In the genomic region with DNA sequence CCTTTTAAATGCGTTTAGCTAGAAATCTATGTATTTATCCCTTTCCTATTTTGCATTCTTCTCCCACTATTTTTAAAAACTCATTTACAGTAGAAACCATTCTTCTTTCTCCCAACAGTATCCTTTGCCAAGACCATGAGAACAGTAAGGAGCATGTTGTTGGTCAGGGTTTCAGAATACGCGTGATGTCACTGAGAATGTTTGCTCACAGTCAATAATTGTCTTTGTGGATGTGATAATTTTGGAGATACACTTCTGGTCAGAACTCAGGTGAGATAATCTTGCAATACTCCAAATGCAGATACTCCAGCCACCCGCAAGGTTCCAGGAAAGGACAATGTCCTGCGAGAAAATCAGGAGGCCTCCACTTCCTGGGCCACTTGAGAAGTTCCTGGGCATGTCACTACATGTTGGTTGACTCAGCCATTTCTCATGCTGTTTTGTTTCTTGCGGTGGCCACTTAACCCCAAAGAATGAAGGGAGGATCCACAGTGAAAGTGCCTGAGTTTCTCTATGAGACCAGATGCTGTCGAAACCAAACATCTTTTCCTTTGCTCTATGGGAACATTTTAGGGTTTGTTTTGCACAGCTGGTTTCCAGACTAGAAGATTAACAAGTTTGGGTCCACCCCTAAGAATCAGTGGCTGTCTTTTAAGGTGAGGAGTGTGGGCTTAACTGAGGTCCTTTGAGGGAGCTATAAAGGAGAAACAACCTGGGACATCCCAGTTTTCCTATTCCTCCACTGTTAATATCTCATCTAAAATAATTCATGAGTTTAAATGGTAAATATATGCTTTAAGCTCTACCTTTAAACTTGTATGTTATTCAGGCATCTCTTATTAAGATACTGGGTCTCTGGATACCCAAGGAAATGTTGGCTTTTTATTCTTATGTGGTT, we compare ENCODE assay signal across 1 cellular context.
TF ChIP-seq lines count a peak whose summit lies in the region.

No MANE protein-coding gene starts in this region.

TF ChIP-seq in SK-N-SH, 30 proteins besides CTCF, POLR2A, EP300 and RAD21 (continued from another document):
- TF ChIP-seq, protein P1, sequence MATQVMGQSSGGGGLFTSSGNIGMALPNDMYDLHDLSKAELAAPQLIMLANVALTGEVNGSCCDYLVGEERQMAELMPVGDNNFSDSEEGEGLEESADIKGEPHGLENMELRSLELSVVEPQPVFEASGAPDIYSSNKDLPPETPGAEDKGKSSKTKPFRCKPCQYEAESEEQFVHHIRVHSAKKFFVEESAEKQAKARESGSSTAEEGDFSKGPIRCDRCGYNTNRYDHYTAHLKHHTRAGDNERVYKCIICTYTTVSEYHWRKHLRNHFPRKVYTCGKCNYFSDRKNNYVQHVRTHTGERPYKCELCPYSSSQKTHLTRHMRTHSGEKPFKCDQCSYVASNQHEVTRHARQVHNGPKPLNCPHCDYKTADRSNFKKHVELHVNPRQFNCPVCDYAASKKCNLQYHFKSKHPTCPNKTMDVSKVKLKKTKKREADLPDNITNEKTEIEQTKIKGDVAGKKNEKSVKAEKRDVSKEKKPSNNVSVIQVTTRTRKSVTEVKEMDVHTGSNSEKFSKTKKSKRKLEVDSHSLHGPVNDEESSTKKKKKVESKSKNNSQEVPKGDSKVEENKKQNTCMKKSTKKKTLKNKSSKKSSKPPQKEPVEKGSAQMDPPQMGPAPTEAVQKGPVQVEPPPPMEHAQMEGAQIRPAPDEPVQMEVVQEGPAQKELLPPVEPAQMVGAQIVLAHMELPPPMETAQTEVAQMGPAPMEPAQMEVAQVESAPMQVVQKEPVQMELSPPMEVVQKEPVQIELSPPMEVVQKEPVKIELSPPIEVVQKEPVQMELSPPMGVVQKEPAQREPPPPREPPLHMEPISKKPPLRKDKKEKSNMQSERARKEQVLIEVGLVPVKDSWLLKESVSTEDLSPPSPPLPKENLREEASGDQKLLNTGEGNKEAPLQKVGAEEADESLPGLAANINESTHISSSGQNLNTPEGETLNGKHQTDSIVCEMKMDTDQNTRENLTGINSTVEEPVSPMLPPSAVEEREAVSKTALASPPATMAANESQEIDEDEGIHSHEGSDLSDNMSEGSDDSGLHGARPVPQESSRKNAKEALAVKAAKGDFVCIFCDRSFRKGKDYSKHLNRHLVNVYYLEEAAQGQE (IDR thresholded peaks at IDR 0.05; ENCODE audit: low read depth, low read length) = no peak
- no peak for TF ChIP-seq MXI1 (IDR thresholded peaks at IDR 0.05; ENCODE audit: low read depth, low read length)
- TF ChIP-seq SMC3 (IDR thresholded peaks at IDR 0.05; ENCODE audit: low read depth, low read length) = no peak
